In the genomic region with DNA sequence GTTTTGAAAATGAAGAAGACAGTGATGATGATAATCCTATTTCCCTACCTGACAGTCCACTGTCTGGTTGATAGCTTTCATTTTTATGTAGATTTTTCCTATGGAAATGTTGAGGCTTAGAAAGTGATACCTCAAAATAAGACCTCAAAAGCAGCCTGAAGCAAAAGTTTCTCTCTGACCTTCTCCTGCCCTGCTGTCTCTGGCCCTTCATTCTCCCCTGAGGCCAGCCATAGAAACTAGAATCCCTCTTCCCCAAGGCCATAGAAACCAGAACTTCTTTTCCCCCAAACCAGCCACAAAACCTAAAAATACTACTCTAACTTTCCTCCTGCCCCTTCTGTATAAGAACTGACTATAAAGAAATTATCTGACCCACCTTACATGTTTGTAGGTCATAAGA, we compare ENCODE assay signal across 1 cellular context.
TF ChIP-seq lines count a peak whose summit lies in the region.

No MANE protein-coding gene starts in this region.

TF ChIP-seq in GM23338, 12 proteins besides CTCF, POLR2A, EP300 and RAD21:
- TF ChIP-seq, protein P1, sequence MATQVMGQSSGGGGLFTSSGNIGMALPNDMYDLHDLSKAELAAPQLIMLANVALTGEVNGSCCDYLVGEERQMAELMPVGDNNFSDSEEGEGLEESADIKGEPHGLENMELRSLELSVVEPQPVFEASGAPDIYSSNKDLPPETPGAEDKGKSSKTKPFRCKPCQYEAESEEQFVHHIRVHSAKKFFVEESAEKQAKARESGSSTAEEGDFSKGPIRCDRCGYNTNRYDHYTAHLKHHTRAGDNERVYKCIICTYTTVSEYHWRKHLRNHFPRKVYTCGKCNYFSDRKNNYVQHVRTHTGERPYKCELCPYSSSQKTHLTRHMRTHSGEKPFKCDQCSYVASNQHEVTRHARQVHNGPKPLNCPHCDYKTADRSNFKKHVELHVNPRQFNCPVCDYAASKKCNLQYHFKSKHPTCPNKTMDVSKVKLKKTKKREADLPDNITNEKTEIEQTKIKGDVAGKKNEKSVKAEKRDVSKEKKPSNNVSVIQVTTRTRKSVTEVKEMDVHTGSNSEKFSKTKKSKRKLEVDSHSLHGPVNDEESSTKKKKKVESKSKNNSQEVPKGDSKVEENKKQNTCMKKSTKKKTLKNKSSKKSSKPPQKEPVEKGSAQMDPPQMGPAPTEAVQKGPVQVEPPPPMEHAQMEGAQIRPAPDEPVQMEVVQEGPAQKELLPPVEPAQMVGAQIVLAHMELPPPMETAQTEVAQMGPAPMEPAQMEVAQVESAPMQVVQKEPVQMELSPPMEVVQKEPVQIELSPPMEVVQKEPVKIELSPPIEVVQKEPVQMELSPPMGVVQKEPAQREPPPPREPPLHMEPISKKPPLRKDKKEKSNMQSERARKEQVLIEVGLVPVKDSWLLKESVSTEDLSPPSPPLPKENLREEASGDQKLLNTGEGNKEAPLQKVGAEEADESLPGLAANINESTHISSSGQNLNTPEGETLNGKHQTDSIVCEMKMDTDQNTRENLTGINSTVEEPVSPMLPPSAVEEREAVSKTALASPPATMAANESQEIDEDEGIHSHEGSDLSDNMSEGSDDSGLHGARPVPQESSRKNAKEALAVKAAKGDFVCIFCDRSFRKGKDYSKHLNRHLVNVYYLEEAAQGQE (IDR thresholded peaks at IDR 0.05; ENCODE audit: unreplicated experiment), result no peak
- TF ChIP-seq CREB1 (CRISPR knock-in tag; IDR thresholded peaks at IDR 0.05; ENCODE audit: low read depth) (no peak), EZH2 (IDR thresholded peaks at IDR 0.05; ENCODE audit: low read depth, unreplicated experiment) (no peak), POLR2AphosphoS5 (IDR thresholded peaks at IDR 0.05; ENCODE audit: low read depth) (no peak), NANOG (IDR thresholded peaks at IDR 0.05; ENCODE audit: borderline replicate concordance) (no peak), ZNF114 (CRISPR knock-in tag; IDR thresholded peaks at IDR 0.05) (no peak), JUNB (IDR thresholded peaks at IDR 0.05; ENCODE audit: unreplicated experiment) (no peak), EZH2phosphoT487 (IDR thresholded peaks at IDR 0.05; ENCODE audit: unreplicated experiment) (no peak), ZNF331 (CRISPR knock-in tag; IDR thresholded peaks at IDR 0.05; ENCODE audit: low read depth) (no peak), STAT1 (IDR thresholded peaks at IDR 0.05; ENCODE audit: unreplicated experiment) (no peak)
- TF ChIP-seq, protein P2, sequence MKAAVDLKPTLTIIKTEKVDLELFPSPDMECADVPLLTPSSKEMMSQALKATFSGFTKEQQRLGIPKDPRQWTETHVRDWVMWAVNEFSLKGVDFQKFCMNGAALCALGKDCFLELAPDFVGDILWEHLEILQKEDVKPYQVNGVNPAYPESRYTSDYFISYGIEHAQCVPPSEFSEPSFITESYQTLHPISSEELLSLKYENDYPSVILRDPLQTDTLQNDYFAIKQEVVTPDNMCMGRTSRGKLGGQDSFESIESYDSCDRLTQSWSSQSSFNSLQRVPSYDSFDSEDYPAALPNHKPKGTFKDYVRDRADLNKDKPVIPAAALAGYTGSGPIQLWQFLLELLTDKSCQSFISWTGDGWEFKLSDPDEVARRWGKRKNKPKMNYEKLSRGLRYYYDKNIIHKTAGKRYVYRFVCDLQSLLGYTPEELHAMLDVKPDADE (IDR thresholded peaks at IDR 0.05), result no peak
- TF ChIP-seq, protein P3, sequence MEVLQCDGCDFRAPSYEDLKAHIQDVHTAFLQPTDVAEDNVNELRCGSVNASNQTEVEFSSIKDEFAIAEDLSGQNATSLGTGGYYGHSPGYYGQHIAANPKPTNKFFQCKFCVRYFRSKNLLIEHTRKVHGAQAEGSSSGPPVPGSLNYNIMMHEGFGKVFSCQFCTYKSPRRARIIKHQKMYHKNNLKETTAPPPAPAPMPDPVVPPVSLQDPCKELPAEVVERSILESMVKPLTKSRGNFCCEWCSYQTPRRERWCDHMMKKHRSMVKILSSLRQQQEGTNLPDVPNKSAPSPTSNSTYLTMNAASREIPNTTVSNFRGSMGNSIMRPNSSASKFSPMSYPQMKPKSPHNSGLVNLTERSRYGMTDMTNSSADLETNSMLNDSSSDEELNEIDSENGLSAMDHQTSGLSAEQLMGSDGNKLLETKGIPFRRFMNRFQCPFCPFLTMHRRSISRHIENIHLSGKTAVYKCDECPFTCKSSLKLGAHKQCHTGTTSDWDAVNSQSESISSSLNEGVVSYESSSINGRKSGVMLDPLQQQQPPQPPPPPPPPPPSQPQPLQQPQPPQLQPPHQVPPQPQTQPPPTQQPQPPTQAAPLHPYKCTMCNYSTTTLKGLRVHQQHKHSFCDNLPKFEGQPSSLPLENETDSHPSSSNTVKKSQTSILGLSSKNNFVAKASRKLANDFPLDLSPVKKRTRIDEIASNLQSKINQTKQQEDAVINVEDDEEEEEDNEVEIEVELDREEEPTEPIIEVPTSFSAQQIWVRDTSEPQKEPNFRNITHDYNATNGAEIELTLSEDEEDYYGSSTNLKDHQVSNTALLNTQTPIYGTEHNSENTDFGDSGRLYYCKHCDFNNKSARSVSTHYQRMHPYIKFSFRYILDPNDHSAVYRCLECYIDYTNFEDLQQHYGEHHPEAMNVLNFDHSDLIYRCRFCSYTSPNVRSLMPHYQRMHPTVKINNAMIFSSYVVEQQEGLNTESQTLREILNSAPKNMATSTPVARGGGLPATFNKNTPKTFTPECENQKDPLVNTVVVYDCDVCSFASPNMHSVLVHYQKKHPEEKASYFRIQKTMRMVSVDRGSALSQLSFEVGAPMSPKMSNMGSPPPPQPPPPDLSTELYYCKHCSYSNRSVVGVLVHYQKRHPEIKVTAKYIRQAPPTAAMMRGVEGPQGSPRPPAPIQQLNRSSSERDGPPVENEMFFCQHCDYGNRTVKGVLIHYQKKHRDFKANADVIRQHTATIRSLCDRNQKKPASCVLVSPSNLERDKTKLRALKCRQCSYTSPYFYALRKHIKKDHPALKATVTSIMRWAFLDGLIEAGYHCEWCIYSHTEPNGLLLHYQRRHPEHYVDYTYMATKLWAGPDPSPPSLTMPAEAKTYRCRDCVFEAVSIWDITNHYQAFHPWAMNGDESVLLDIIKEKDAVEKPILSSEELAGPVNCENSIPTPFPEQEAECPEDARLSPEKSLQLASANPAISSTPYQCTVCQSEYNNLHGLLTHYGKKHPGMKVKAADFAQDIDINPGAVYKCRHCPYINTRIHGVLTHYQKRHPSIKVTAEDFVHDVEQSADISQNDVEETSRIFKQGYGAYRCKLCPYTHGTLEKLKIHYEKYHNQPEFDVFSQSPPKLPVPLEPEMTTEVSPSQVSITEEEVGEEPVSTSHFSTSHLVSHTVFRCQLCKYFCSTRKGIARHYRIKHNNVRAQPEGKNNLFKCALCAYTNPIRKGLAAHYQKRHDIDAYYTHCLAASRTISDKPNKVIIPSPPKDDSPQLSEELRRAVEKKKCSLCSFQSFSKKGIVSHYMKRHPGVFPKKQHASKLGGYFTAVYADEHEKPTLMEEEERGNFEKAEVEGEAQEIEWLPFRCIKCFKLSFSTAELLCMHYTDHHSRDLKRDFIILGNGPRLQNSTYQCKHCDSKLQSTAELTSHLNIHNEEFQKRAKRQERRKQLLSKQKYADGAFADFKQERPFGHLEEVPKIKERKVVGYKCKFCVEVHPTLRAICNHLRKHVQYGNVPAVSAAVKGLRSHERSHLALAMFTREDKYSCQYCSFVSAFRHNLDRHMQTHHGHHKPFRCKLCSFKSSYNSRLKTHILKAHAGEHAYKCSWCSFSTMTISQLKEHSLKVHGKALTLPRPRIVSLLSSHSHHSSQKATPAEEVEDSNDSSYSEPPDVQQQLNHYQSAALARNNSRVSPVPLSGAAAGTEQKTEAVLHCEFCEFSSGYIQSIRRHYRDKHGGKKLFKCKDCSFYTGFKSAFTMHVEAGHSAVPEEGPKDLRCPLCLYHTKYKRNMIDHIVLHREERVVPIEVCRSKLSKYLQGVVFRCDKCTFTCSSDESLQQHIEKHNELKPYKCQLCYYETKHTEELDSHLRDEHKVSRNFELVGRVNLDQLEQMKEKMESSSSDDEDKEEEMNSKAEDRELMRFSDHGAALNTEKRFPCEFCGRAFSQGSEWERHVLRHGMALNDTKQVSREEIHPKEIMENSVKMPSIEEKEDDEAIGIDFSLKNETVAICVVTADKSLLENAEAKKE (CRISPR knock-in tag; IDR thresholded peaks at IDR 0.05), result no peak
